In genomic region chr16:72927199-72928088, GRCh38 we compare ENCODE assay signal across 1 cellular context.
TF ChIP-seq lines count a peak whose summit lies in the region.

No MANE protein-coding gene starts in this region.

TF ChIP-seq in HEK293, 187 proteins besides CTCF, POLR2A, EP300 and RAD21 (continued from another document and continues in another):
- no peak for TF ChIP-seq GLI4 (tag by site-specific recombination; IDR thresholded peaks at IDR 0.05)
- peak; percentile 78 for TF ChIP-seq ZFP69B (tag by site-specific recombination; IDR thresholded peaks at IDR 0.05)
- TF ChIP-seq ZNF324 (tag by site-specific recombination; IDR thresholded peaks at IDR 0.05): peak; percentile 95
- TF ChIP-seq TSHZ1 (tag by site-specific recombination; IDR thresholded peaks at IDR 0.05; ENCODE audit: borderline replicate concordance): peak; percentile 98
- no peak for TF ChIP-seq ZNF560 (tag by site-specific recombination; IDR thresholded peaks at IDR 0.05; ENCODE audit: borderline replicate concordance)
- TF ChIP-seq, protein P1, sequence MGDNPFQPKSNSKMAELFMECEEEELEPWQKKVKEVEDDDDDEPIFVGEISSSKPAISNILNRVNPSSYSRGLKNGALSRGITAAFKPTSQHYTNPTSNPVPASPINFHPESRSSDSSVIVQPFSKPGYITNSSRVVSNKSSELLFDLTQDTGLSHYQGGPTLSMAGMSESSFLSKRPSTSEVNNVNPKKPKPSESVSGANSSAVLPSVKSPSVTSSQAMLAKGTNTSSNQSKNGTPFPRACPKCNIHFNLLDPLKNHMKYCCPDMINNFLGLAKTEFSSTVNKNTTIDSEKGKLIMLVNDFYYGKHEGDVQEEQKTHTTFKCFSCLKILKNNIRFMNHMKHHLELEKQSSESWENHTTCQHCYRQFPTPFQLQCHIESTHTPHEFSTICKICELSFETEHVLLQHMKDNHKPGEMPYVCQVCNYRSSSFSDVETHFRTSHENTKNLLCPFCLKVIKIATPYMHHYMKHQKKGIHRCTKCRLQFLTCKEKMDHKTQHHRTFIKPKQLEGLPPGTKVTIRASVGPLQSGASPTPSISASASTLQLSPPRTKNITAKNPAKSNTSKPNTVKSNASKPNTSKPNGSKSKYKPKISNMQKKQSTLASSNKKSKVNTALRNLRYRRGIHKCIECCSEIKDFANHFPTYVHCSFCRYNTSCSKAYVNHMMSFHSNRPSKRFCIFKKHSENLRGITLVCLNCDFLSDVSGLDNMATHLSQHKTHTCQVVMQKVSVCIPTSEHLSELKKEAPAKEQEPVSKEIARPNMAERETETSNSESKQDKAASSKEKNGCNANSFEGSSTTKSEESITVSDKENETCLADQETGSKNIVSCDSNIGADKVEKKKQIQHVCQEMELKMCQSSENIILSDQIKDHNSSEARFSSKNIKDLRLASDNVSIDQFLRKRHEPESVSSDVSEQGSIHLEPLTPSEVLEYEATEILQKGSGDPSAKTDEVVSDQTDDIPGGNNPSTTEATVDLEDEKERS (tag by site-specific recombination; IDR thresholded peaks at IDR 0.05): no peak
- 0 out of 2 replicates have a peak, but pooled peaks have one; percentile 8 for TF ChIP-seq ZNF768 (tag by site-specific recombination; IDR thresholded peaks at IDR 0.05)
- TF ChIP-seq, protein P2, sequence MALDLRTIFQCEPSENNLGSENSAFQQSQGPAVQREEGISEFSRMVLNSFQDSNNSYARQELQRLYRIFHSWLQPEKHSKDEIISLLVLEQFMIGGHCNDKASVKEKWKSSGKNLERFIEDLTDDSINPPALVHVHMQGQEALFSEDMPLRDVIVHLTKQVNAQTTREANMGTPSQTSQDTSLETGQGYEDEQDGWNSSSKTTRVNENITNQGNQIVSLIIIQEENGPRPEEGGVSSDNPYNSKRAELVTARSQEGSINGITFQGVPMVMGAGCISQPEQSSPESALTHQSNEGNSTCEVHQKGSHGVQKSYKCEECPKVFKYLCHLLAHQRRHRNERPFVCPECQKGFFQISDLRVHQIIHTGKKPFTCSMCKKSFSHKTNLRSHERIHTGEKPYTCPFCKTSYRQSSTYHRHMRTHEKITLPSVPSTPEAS (tag by site-specific recombination; IDR thresholded peaks at IDR 0.05): peak; percentile 66; the same call in 1 of the 2 replicates
- no peak for TF ChIP-seq ZNF202 (tag by site-specific recombination; IDR thresholded peaks at IDR 0.05; ENCODE audit: borderline replicate concordance)
- no peak for TF ChIP-seq RBAK (tag by site-specific recombination; IDR thresholded peaks at IDR 0.05)
- no peak for TF ChIP-seq ZNF266 (tag by site-specific recombination; IDR thresholded peaks at IDR 0.05; ENCODE audit: low read depth)
- no peak for TF ChIP-seq SETDB1 (IDR thresholded peaks at IDR 0.05; ENCODE audit: insufficient read length, low read length)
- TF ChIP-seq, protein P3, sequence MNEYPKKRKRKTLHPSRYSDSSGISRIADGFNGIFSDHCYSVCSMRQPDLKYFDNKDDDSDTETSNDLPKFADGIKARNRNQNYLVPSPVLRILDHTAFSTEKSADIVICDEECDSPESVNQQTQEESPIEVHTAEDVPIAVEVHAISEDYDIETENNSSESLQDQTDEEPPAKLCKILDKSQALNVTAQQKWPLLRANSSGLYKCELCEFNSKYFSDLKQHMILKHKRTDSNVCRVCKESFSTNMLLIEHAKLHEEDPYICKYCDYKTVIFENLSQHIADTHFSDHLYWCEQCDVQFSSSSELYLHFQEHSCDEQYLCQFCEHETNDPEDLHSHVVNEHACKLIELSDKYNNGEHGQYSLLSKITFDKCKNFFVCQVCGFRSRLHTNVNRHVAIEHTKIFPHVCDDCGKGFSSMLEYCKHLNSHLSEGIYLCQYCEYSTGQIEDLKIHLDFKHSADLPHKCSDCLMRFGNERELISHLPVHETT (tag by site-specific recombination; IDR thresholded peaks at IDR 0.05): peak; percentile 86
- TF ChIP-seq ZNF366 (tag by site-specific recombination; conservative IDR thresholded peaks at IDR 0.05): peak; percentile 85
- no peak for TF ChIP-seq ZNF48 (tag by site-specific recombination; IDR thresholded peaks at IDR 0.05)
- TF ChIP-seq GLIS1 (tag by site-specific recombination; IDR thresholded peaks at IDR 0.05): peak; percentile 94
- TF ChIP-seq KLF1 (tag by site-specific recombination; IDR thresholded peaks at IDR 0.05): peak; percentile 75
- TF ChIP-seq HOXC10 (CRISPR knock-in tag; IDR thresholded peaks at IDR 0.05): no peak
- TF ChIP-seq ZNF2 (tag by site-specific recombination; IDR thresholded peaks at IDR 0.05): peak; percentile 88
- TF ChIP-seq ZNF660 (tag by site-specific recombination; IDR thresholded peaks at IDR 0.05): peak; percentile 98
- no peak for TF ChIP-seq ZNF585B (tag by site-specific recombination; IDR thresholded peaks at IDR 0.05)
- TF ChIP-seq ZNF707 (tag by site-specific recombination; IDR thresholded peaks at IDR 0.05): no peak
- no peak for TF ChIP-seq ZNF501 (tag by site-specific recombination; IDR thresholded peaks at IDR 0.05)
- TF ChIP-seq ZNF830 (tag by site-specific recombination; IDR thresholded peaks at IDR 0.05; ENCODE audit: low read depth): no peak
- TF ChIP-seq BCL11B (tag by site-specific recombination; IDR thresholded peaks at IDR 0.05; ENCODE audit: low read depth): peak; percentile 78; the same call in 1 of the 2 replicates
- TF ChIP-seq, protein P4, sequence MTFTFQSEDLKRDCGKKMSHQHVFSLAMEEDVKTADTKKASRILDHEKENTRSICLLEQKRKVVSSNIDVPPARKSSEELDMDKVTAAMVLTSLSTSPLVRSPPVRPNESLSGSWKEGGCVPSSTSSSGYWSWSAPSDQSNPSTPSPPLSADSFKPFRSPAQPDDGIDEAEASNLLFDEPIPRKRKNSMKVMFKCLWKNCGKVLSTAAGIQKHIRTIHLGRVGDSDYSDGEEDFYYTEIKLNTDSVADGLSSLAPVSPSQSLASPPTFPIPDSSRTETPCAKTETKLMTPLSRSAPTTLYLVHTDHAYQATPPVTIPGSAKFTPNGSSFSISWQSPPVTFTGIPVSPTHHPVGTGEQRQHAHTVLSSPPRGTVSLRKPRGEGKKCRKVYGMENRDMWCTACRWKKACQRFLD (tag by site-specific recombination; IDR thresholded peaks at IDR 0.05): no peak
- no peak for TF ChIP-seq ZNF473 (tag by site-specific recombination; IDR thresholded peaks at IDR 0.05)
- no peak for TF ChIP-seq ZBTB1 (tag by site-specific recombination; IDR thresholded peaks at IDR 0.05)
- TF ChIP-seq ZNF148 (tag by site-specific recombination; IDR thresholded peaks at IDR 0.05; ENCODE audit: borderline replicate concordance): no peak
- peak; percentile 85 for TF ChIP-seq KLF10 (tag by site-specific recombination; IDR thresholded peaks at IDR 0.05)
- TF ChIP-seq KLF7 (tag by site-specific recombination; IDR thresholded peaks at IDR 0.05; ENCODE audit: borderline replicate concordance): peak; percentile 68; the same call in 1 of the 2 replicates
- peak; percentile 58; the same call in 1 of the 2 replicates for TF ChIP-seq ZNF776 (tag by site-specific recombination; IDR thresholded peaks at IDR 0.05; ENCODE audit: borderline replicate concordance)
- TF ChIP-seq ZNF549 (tag by site-specific recombination; IDR thresholded peaks at IDR 0.05): no peak
- TF ChIP-seq ZNF658 (tag by site-specific recombination; IDR thresholded peaks at IDR 0.05): no peak
- TF ChIP-seq EGR2 (tag by site-specific recombination; IDR thresholded peaks at IDR 0.05; ENCODE audit: low read depth): peak; percentile 59; the same call in 1 of the 2 replicates
- TF ChIP-seq ZNF626 (tag by site-specific recombination; IDR thresholded peaks at IDR 0.05): peak; percentile 83; the same call in 1 of the 2 replicates
- no peak for TF ChIP-seq ZNF133 (tag by site-specific recombination; IDR thresholded peaks at IDR 0.05)
- TF ChIP-seq PRDM10 (tag by site-specific recombination; IDR thresholded peaks at IDR 0.05): peak; percentile 81
- no peak for TF ChIP-seq ZFP37 (tag by site-specific recombination; IDR thresholded peaks at IDR 0.05)
- TF ChIP-seq, protein P5, sequence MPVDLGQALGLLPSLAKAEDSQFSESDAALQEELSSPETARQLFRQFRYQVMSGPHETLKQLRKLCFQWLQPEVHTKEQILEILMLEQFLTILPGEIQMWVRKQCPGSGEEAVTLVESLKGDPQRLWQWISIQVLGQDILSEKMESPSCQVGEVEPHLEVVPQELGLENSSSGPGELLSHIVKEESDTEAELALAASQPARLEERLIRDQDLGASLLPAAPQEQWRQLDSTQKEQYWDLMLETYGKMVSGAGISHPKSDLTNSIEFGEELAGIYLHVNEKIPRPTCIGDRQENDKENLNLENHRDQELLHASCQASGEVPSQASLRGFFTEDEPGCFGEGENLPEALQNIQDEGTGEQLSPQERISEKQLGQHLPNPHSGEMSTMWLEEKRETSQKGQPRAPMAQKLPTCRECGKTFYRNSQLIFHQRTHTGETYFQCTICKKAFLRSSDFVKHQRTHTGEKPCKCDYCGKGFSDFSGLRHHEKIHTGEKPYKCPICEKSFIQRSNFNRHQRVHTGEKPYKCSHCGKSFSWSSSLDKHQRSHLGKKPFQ (tag by site-specific recombination; IDR thresholded peaks at IDR 0.05): peak; percentile 85
- peak; percentile 98 for TF ChIP-seq ZNF398 (tag by site-specific recombination; IDR thresholded peaks at IDR 0.05)
- TF ChIP-seq ZNF510 (tag by site-specific recombination; IDR thresholded peaks at IDR 0.05; ENCODE audit: insufficient replicate concordance): peak; percentile 42
